7 cellular contexts compared by ENCODE assay signal in genomic region chr14:73741386-73741875, GRCh38. TPM values are rescaled to one million over a fixed set of nuclear protein-coding genes. Genes with fewer than 3 reads are reported as not detected.
A peak's percentile ranks its signal among the peaks of the same experiment; 100 is the strongest.
DNase-seq lines count a peak whose midpoint lies in the region; ATAC-seq and TF ChIP-seq lines count a peak whose summit lies in the region.

No MANE protein-coding gene starts in this region.

- TF ChIP-seq EP300 in upper lobe of left lung (IDR thresholded peaks at IDR 0.05): peak in 2 of 4 donors; percentile 96

- H3K9me3 ChIP-seq in OCI-LY1 (ENCODE audit: low read length) (no peaks in the 10 kb centered on the region), neuronal stem cell (replicated peaks in 1 of 2; ENCODE audit: control insufficient read depth in 2 of 2, insufficient read depth in 1 of 2, low read depth in 1 of 2, low read length in 2 of 2) (no peaks in the 10 kb centered on the region), upper lobe of left lung (no peaks in the 10 kb centered on the region)

- H3K18ac ChIP-seq in neuronal stem cell (ENCODE audit: low read length): peak overlapping the region; percentile 93

- no peak for TF ChIP-seq POLR2A in upper lobe of left lung (IDR thresholded peaks at IDR 0.05)

- no peaks in the 10 kb centered on the region for H4K20me1 ChIP-seq in OCI-LY1 (ENCODE audit: insufficient read depth, low read length)

- H3K27ac ChIP-seq in OCI-LY1 (ENCODE audit: low read depth, low read length, poor library complexity, severe bottlenecking) (peak overlapping the region; percentile 72), neuronal stem cell (replicated peaks; ENCODE audit: low read length) (peak overlapping the region; percentile 23), upper lobe of left lung (peak overlapping the region; percentile 80 to 89 (median 87))

- no peak overlapping the region for H4K8ac ChIP-seq in neuronal stem cell (ENCODE audit: low read depth, low read length)

- H3K4me2 ChIP-seq in OCI-LY1 (ENCODE audit: low read length) (peak overlapping the region; percentile 45), neuronal stem cell (ENCODE audit: insufficient read depth, low read length, poor library complexity, severe bottlenecking) (no peak overlapping the region)

- H3K9ac ChIP-seq in OCI-LY1 (ENCODE audit: low read length) (peak overlapping the region; percentile 42; the same call in 1 of the 2 replicates), neuronal stem cell (ENCODE audit: low read depth, low read length, poor library complexity) (peak overlapping the region; percentile 32)

- no peak overlapping the region for H2AK5ac ChIP-seq in neuronal stem cell (ENCODE audit: low read depth, low read length)

- no peak overlapping the region for H3K4ac ChIP-seq in neuronal stem cell (ENCODE audit: low read length)

- DNase-seq in activated effector memory CD4-positive, alpha-beta T cell treated with Interleukin-2 at 50 U/mL for 16 hours: peak; percentile 57
- DNase-seq in fibroblast of the conjunctiva (ENCODE audit: low read depth) (peak; percentile 43), neuronal stem cell (ENCODE audit: low spot score) (no peak), upper lobe of left lung (peak; percentile 85 to 91), NCI-H1694 treated with DMSO at 0.1 percent for 48 hours (lab: John Stamatoyannopoulos, UW) (no peak)

- H2BK15ac ChIP-seq in neuronal stem cell (ENCODE audit: low read length): no peak overlapping the region

- H3K14ac ChIP-seq in neuronal stem cell (ENCODE audit: low read length): no peak overlapping the region

- no peak overlapping the region for H2AFZ ChIP-seq in OCI-LY1 (ENCODE audit: low read length)
- H2AFZ ChIP-seq in neuronal stem cell (ENCODE audit: low read length): peak overlapping the region; percentile 73

- H3K27me3 ChIP-seq in OCI-LY1 (ENCODE audit: insufficient read depth, low read length) (no peaks in the 10 kb centered on the region), neuronal stem cell (ENCODE audit: control insufficient read depth in 3 of 3, insufficient read depth in 3 of 3, low read depth in 1 of 3, low read length in 3 of 3) (no peaks in the 10 kb centered on the region), upper lobe of left lung (no peaks in the 10 kb centered on the region)

- peaks cover 39% of the 10 kb centered on the region for H3K36me3 ChIP-seq in OCI-LY1 (ENCODE audit: insufficient read depth, low read length)
- H3K36me3 ChIP-seq in neuronal stem cell (replicated peaks in 1 of 2; ENCODE audit: control insufficient read depth in 2 of 2, insufficient read depth in 2 of 2, low read length in 2 of 2): peaks cover 5 to 33% of the 10 kb centered on the region in 2 donors
- peaks cover 7 to 37% (median 30%) of the 10 kb centered on the region in 4 donors for H3K36me3 ChIP-seq in upper lobe of left lung

- no peaks in the 10 kb centered on the region for H3K9me2 ChIP-seq in OCI-LY1 (ENCODE audit: low read depth, low read length)

- peak overlapping the region; percentile 2 for H3K23ac ChIP-seq in neuronal stem cell (ENCODE audit: low read depth, low read length, poor library complexity)

- H3K4me3 ChIP-seq in OCI-LY1 (ENCODE audit: low read depth, low read length, poor library complexity, severe bottlenecking) (peak overlapping the region; percentile 38), neuronal stem cell (ENCODE audit: low read length in 2 of 2) (peak overlapping the region in 1 of 2 donors; percentile 15), upper lobe of left lung (peak overlapping the region in 3 of 4 donors; percentile 11 to 33 (median 29))

- H3K4me1 ChIP-seq in OCI-LY1 (ENCODE audit: insufficient read depth, low read length, severe bottlenecking) (peaks cover 53% of the 10 kb centered on the region), neuronal stem cell (ENCODE audit: control insufficient read depth in 2 of 2, insufficient read depth in 1 of 2, low read depth in 1 of 2, low read length in 2 of 2) (peaks cover 28 to 39% of the 10 kb centered on the region in 2 donors), upper lobe of left lung (peaks cover 75 to 81% (median 80%) of the 10 kb centered on the region in 4 donors)

- peaks cover 8% of the 10 kb centered on the region for H3K79me1 ChIP-seq in neuronal stem cell (ENCODE audit: low read depth, low read length)

- H2BK5ac ChIP-seq in neuronal stem cell (ENCODE audit: low read length): no peak overlapping the region

- H2BK12ac ChIP-seq in neuronal stem cell (ENCODE audit: low read length): no peak overlapping the region

- WGBS in neuronal stem cell (ENCODE audit: extremely low coverage in 2 of 2, insufficient read length in 2 of 2, insufficient replicate concordance in 1 of 2), 2 donors: no CpG with 5 or more reads among the region's 12 CpGs
- WGBS in upper lobe of left lung, 2 donors: 0 to 1% methylated on average over 8 to 10 of the region's 12 CpGs

- no peaks in the 10 kb centered on the region for H3F3A ChIP-seq in OCI-LY1 (ENCODE audit: insufficient read depth, low read length)

- no peak overlapping the region for H4K91ac ChIP-seq in neuronal stem cell (ENCODE audit: low read depth, low read length, poor library complexity)

- no peak overlapping the region for H2BK120ac ChIP-seq in neuronal stem cell (ENCODE audit: low read depth, low read length)

- H3K79me2 ChIP-seq in OCI-LY1 (ENCODE audit: insufficient read depth, low read length): peaks cover 67% of the 10 kb centered on the region

- TF ChIP-seq CTCF in OCI-LY1 (IDR thresholded peaks at IDR 0.05; ENCODE audit: low read length) (no peak), upper lobe of left lung (IDR thresholded peaks at IDR 0.05) (peak in 1 of 6 experiments; percentile 22)

- ATAC-seq in GM21381 (IDR thresholded peaks at IDR 0.05; ENCODE audit: unreplicated experiment) (peak; percentile 36), upper lobe of left lung (ENCODE audit: low FRiP score in 2 of 2) (peak; percentile 78 to 81)

RNA-seq across cellular contexts. Expression of gene PNMA1, which starts 27.2 kb away (rescaled TPM):
- 48.0 TPM for polyA plus RNA-seq in neuronal stem cell (2013, experiment 1 of 2)
- polyA plus RNA-seq in neuronal stem cell (2013, experiment 2 of 2): 49.4 TPM
- 10 to 100 TPM in 5 of 6 donors, 1 to 10 TPM in 1; 9.9 to 28.9 (median 15.2) TPM for total RNA-seq in upper lobe of left lung

Comparison
In these comparisons a context has a peak if more than half of its experiments do, and no peak if none do; other contexts are left out.
1. H3K27ac ChIP-seq: peak in every context shown above with its lines; median percentile 87 in upper lobe of left lung; 72 in OCI-LY1; 23 in neuronal stem cell.
2. DNase-seq: peak in activated effector memory CD4-positive, alpha-beta T cell treated with Interleukin-2 at 50 U/mL for 16 hours (single experiment), fibroblast of the conjunctiva (single experiment) and upper lobe of left lung (2 of 2); none in neuronal stem cell (single experiment) and NCI-H1694 treated with DMSO at 0.1 percent for 48 hours (single experiment).